ENCODE assay signal across 24 cellular contexts in the genomic region with DNA sequence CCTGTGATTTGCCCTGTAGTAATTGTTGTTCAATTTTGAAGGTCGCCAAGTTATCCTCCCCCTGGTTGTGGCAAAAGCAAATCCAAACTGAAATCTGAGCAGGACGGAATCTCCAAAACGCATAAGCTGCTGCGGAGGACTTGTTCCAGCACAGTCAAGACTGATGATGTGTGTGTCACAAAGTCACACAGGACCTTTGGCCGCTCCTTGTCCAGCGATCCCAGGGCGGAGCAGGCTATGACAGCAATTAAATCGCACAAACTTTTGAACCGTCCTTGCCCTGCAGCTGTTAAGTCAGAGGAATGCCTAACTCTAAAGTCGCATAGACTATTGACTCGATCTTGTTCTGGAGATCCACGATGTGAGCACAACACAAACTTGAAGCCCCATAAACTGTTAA.
"Had no signal": no experiment of that assay in that cellular context is flagged by ENCODE, and none has a peak within 500 bp of the region (broad histone marks: within the 10 kb centered on the region; RNA-seq: fewer than 3 reads in every experiment).

No MANE protein-coding gene starts in this region.

- H3K9me3 ChIP-seq: esophagus squamous epithelium, left ventricle myocardium inferior, psoas muscle, testis, vagina had no signal

- H3K4me1 ChIP-seq: esophagus squamous epithelium, left ventricle myocardium inferior, parathyroid adenoma, psoas muscle, testis, vagina had no signal

- H3K27me3 Mint-ChIP-seq: activated CD4-positive, alpha-beta T cell treated with anti-CD3 and anti-CD28 coated beads for 36 hours; dendritic cell treated with granulocyte-macrophage colony-stimulating factor and Interleukin-4, amounts not matched to agents 40 ng/mL and 50 ng/mL, for 4 days; naive B cell; type B pancreatic cell had no signal

- H3K4me3 ChIP-seq: esophagus squamous epithelium, left ventricle myocardium inferior, psoas muscle, testis, vagina had no signal

- DNase-seq: activated CD4-positive, alpha-beta T cell treated with anti-CD3 and anti-CD28 coated beads for 36 hours; activated CD4-positive, CD25-positive, alpha-beta regulatory T cell; activated CD8-positive, alpha-beta memory T cell treated with anti-CD3 and anti-CD28 coated beads for 24 hours; activated effector memory CD4-positive, alpha-beta T cell treated with anti-CD3 and anti-CD28 coated beads, Interleukin-2, amount 50 U/mL, for 16 hours; activated naive CD4-positive, alpha-beta T cell treated with anti-CD3 and anti-CD28 coated beads, Interleukin-2, amount 50 U/mL, for 16 hours; amniotic stem cell; brain microvascular endothelial cell; caudate nucleus; endodermal cell; esophagus squamous epithelium; foreskin melanocyte; left ventricle myocardium inferior; naive B cell; nucleus accumbens; psoas muscle; stimulated activated CD4-positive, alpha-beta T cell treated with anti-CD3 and anti-CD28 coated beads, Interleukin-15, amount 100 ng/mL, for 24 hours; stimulated activated naive CD4-positive, alpha-beta T cell; testis had no signal

- FAIRE-seq: astrocyte, islet of Langerhans had no signal

- H3K9me3 Mint-ChIP-seq: dendritic cell treated with granulocyte-macrophage colony-stimulating factor and Interleukin-4, amounts not matched to agents 40 ng/mL and 50 ng/mL, for 4 days; endodermal cell; naive B cell; type B pancreatic cell had no signal

- H3K27me3 ChIP-seq: brain microvascular endothelial cell, esophagus squamous epithelium, testis, vagina had no signal

- H3K4me3 Mint-ChIP-seq: activated CD4-positive, alpha-beta T cell treated with anti-CD3 and anti-CD28 coated beads for 36 hours; dendritic cell treated with granulocyte-macrophage colony-stimulating factor and Interleukin-4, amounts not matched to agents 40 ng/mL and 50 ng/mL, for 4 days; endodermal cell; naive B cell; type B pancreatic cell had no signal

- H3K27ac ChIP-seq: brain microvascular endothelial cell, esophagus squamous epithelium, left ventricle myocardium inferior, parathyroid adenoma, psoas muscle, testis, vagina had no signal

- H3K4me1 Mint-ChIP-seq: activated CD4-positive, alpha-beta T cell treated with anti-CD3 and anti-CD28 coated beads for 36 hours; endodermal cell; naive B cell had no signal

- H3K27ac Mint-ChIP-seq: activated CD4-positive, alpha-beta T cell treated with anti-CD3 and anti-CD28 coated beads for 36 hours; dendritic cell treated with granulocyte-macrophage colony-stimulating factor and Interleukin-4, amounts not matched to agents 40 ng/mL and 50 ng/mL, for 4 days; endodermal cell; type B pancreatic cell had no signal

- H3K36me3 ChIP-seq: brain microvascular endothelial cell, vagina had no signal

- ATAC-seq: activated CD4-positive, alpha-beta T cell treated with anti-CD3 and anti-CD28 coated beads for 36 hours; psoas muscle had no signal
